In the genomic region with DNA sequence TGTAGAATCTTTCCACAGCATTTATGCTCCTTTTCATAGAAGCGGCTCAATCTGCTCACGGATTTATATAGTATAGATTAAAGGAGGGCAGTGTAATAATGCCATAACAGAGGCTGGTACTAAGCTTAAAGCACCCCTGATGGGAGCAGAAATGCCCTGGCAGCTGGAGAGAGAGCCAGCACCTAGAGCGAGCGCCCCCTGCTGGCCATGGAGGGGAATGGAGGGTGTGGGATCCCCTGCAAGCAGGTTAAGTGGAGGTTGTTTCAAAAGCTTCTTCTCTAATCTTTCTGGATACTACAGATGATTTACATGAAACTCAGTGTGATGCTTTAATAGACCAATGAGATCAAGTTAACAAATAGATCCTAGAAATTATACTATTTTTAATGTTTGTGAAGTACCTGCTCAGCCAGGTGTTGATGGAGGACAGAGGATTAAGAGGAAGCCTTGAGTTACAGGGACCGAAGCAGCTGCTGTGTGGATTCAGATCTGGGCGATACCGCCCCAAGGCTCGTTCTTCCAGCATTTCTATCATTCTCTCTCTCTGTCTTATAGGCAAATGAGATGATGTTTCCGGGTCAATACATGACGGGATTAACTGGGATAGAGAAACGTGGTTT, we compare ENCODE assay signal across 8 cellular contexts.
A peak's percentile ranks its signal among the peaks of the same experiment; 100 is the strongest.
DNase-seq lines count a peak whose midpoint lies in the region; ATAC-seq and TF ChIP-seq lines count a peak whose summit lies in the region.

No MANE protein-coding gene starts in this region.

- no peak overlapping the region for H3K4me3 Mint-ChIP-seq in CD8-positive, alpha-beta T cell
- no peak overlapping the region for H3K4me3 Mint-ChIP-seq in activated T-cell treated with anti-CD3 and anti-CD28 coated beads, Interleukin-2, amount 50 U/mL, for 24 hours

- peaks cover 6% of the 10 kb centered on the region for H3K9me3 Mint-ChIP-seq in CD8-positive, alpha-beta T cell
- no peaks in the 10 kb centered on the region for H3K9me3 Mint-ChIP-seq in activated T-cell treated with anti-CD3 and anti-CD28 coated beads, Interleukin-2, amount 50 U/mL, for 24 hours

- ATAC-seq in CD8-positive, alpha-beta T cell, result no peak
- ATAC-seq in GM21529 (IDR thresholded peaks at IDR 0.05; ENCODE audit: unreplicated experiment) (peak; percentile 80), psoas muscle (no peak), HG03108 (IDR thresholded peaks at IDR 0.05; ENCODE audit: unreplicated experiment) (no peak), HG02973 (IDR thresholded peaks at IDR 0.05; ENCODE audit: unreplicated experiment) (no peak)

- H3K27me3 Mint-ChIP-seq in CD8-positive, alpha-beta T cell (ENCODE audit: low read depth), result no peaks in the 10 kb centered on the region
- no peaks in the 10 kb centered on the region for H3K27me3 Mint-ChIP-seq in activated T-cell treated with anti-CD3 and anti-CD28 coated beads, Interleukin-2, amount 50 U/mL, for 24 hours

- H3K27ac ChIP-seq in CD8-positive, alpha-beta T cell (ENCODE audit: low read depth, low read length), result no peak overlapping the region
- H3K27ac ChIP-seq in psoas muscle, result no peak overlapping the region

- no peaks in the 10 kb centered on the region for H3K9me3 ChIP-seq in CD8-positive, alpha-beta T cell (ENCODE audit: low read length)
- H3K9me3 ChIP-seq in psoas muscle, result no peaks in the 10 kb centered on the region

- no peaks in the 10 kb centered on the region for H3K36me3 Mint-ChIP-seq in CD8-positive, alpha-beta T cell
- H3K36me3 Mint-ChIP-seq in activated T-cell treated with anti-CD3 and anti-CD28 coated beads, Interleukin-2, amount 50 U/mL, for 24 hours (ENCODE audit: low read depth), result peaks cover 15% of the 10 kb centered on the region

- H3K27me3 ChIP-seq in CD8-positive, alpha-beta T cell (ENCODE audit: insufficient read depth, low read length), result no peaks in the 10 kb centered on the region
- H3K27me3 ChIP-seq in psoas muscle (ENCODE audit: insufficient read depth in 3 of 3, low read length in 2 of 3), result no peaks in the 10 kb centered on the region

- H3K4me3 ChIP-seq in CD8-positive, alpha-beta T cell (ENCODE audit: low read depth, low read length), result no peak overlapping the region
- H3K4me3 ChIP-seq in fibroblast of the aortic adventitia (ENCODE audit: low read depth, low read length), result no peak overlapping the region
- no peak overlapping the region for H3K4me3 ChIP-seq in psoas muscle

- 53 to 56% (median 54%) methylated on average over 11 of the region's 11 CpGs for WGBS in psoas muscle, 3 donors

- TF ChIP-seq CTCF in CD8-positive, alpha-beta T cell (IDR thresholded peaks at IDR 0.05), result peak; percentile 80
- TF ChIP-seq CTCF in fibroblast of the aortic adventitia (IDR thresholded peaks at IDR 0.05; ENCODE audit: insufficient read depth, low read length) (peak; percentile 77), psoas muscle (IDR thresholded peaks at IDR 0.05) (peak; percentile 67)

- no peaks in the 10 kb centered on the region for H3K4me1 ChIP-seq in CD8-positive, alpha-beta T cell (ENCODE audit: insufficient read depth, low read length)
- no peaks in the 10 kb centered on the region for H3K4me1 ChIP-seq in psoas muscle

- H3K36me3 ChIP-seq in CD8-positive, alpha-beta T cell (ENCODE audit: insufficient read depth, low read length), result no peaks in the 10 kb centered on the region
- no peaks in the 10 kb centered on the region for H3K36me3 ChIP-seq in psoas muscle (ENCODE audit: insufficient read depth in 1 of 2, low read depth in 1 of 2)

- DNase-seq in CD8-positive, alpha-beta T cell, result peak in 6 of 7 experiments; percentile 8 to 63 (median 42)
- DNase-seq in NOMO-1 treated with DMSO at 0.1 percent for 48 hours (lab: John Stamatoyannopoulos, UW; ENCODE audit: unreplicated experiment) (peak; percentile 8), fibroblast of the aortic adventitia (ENCODE audit: low read depth) (peak; percentile 22), psoas muscle (peak; percentile 29 to 60)
- peak; percentile 71 for DNase-seq in activated T-cell treated with anti-CD3 and anti-CD28 coated beads, Interleukin-2, amount 50 U/mL, for 24 hours

- POLR2A ChIA-PET in CD8-positive, alpha-beta T cell (lab: Charles Lee), result interaction anchor here (1.1 kb wide), 1 partner anchor 10 kb away, joined by 4 read pairs; no protein-coding TSS in a partner anchor

- CTCF ChIA-PET in CD8-positive, alpha-beta T cell (lab: Charles Lee), result interaction anchor here (0.5 to 2.1 kb wide), 16 partner anchors 10 to 1564 kb away, joined by 3 to 11 read pairs (median 4); no protein-coding TSS in a partner anchor

- H3K4me1 Mint-ChIP-seq in CD8-positive, alpha-beta T cell (ENCODE audit: low read depth), result no peaks in the 10 kb centered on the region
- no peaks in the 10 kb centered on the region for H3K4me1 Mint-ChIP-seq in activated T-cell treated with anti-CD3 and anti-CD28 coated beads, Interleukin-2, amount 50 U/mL, for 24 hours (ENCODE audit: low read depth)

- intact Hi-C loops in CD8-positive, alpha-beta T cell (cut with DNase I, micrococcal nuclease), result loop anchor here (2.0 to 10.0 kb wide), 2 partner anchors 1563 to 1565 kb away; a partner anchor contains a TSS
- intact Hi-C loops in psoas muscle (cut with DNase I), result no loop called here

- no peak overlapping the region for H3K27ac Mint-ChIP-seq in CD8-positive, alpha-beta T cell
- no peak overlapping the region for H3K27ac Mint-ChIP-seq in activated T-cell treated with anti-CD3 and anti-CD28 coated beads, Interleukin-2, amount 50 U/mL, for 24 hours

Comparison
In these comparisons a context has a peak if more than half of its experiments do, and no peak if none do; other contexts are left out.
1. DNase-seq: peak in every context shown above with its lines; median percentile 71 in activated T-cell treated with anti-CD3 and anti-CD28 coated beads, Interleukin-2, amount 50 U/mL, for 24 hours; 44 in psoas muscle; 42 in CD8-positive, alpha-beta T cell; 22 in fibroblast of the aortic adventitia; 8 in NOMO-1 treated with DMSO at 0.1 percent for 48 hours.
2. intact Hi-C loops: an anchor here in CD8-positive, alpha-beta T cell (2.0 to 10.0 kb wide); none called in psoas muscle.